8 cellular contexts compared by ENCODE assay signal in genomic region chr22:17057959-17058814, GRCh38. TPM values are rescaled to one million over a fixed set of nuclear protein-coding genes. Genes with fewer than 3 reads are reported as not detected.
DNase-seq lines count a peak whose midpoint lies in the region; FAIRE-seq and TF ChIP-seq lines count a peak whose summit lies in the region.

No MANE protein-coding gene starts in this region.

- no peaks in the 10 kb centered on the region for H3K27me3 ChIP-seq in A673 (replicated peaks; ENCODE audit: insufficient read depth, low read depth, low read length, poor library complexity)

- DNase-seq in A673 (ENCODE audit: low spot score) (peak; percentile 68), GM12892 (ENCODE audit: insufficient read length) (peak; percentile 43), NCI-H146 treated with DMSO at 0.1 percent for 48 hours (lab: John Stamatoyannopoulos, UW; ENCODE audit: unreplicated experiment) (peak; percentile 10), cerebellum (ENCODE audit: low spot score) (peak; percentile 73), kidney glomerular epithelial cell (lab: John Stamatoyannopoulos, UW) (peak; percentile 76), DMS79 treated with DMSO at 0.1 percent for 48 hours (lab: John Stamatoyannopoulos, UW) (no peak)
- DNase-seq in stimulated activated CD4-positive, alpha-beta T cell treated with anti-CD3 and anti-CD28 coated beads, Interleukin-2, amount 100 ng/mL, for 4 hours (ENCODE audit: low read depth): peak; percentile 24

- H3K4me3 ChIP-seq in A673 (ENCODE audit: low read depth, low read length, poor library complexity, severe bottlenecking): no peak overlapping the region
- H3K4me3 ChIP-seq in WI38 (ENCODE audit: low read depth, low read length): no peak overlapping the region

- intact Hi-C loops in A673 (cut with micrococcal nuclease; ENCODE audit: unreplicated experiment): loop anchor here (1.0 kb wide), 1 partner anchor 141 kb away; no protein-coding TSS in a partner anchor

- FAIRE-seq in GM12892 (lab: Jason Lieb, UNC): peak; percentile 90

- TF ChIP-seq CTCF in A673 (conservative IDR thresholded peaks at IDR 0.05; ENCODE audit: low read depth, low read length): peak; percentile 94
- peak; percentile 96 for TF ChIP-seq CTCF in WI38 (IDR thresholded peaks at IDR 0.05; ENCODE audit: low read depth, low read length)

- H3K9me3 ChIP-seq in A673 (ENCODE audit: low read depth, low read length, poor library complexity, severe bottlenecking): no peaks in the 10 kb centered on the region

- CTCF ChIA-PET in A673 (lab: Charles Lee): interaction anchor here (0.5 to 2.5 kb wide), 7 partner anchors 9 to 443 kb away, joined by 3 to 22 read pairs (median 3); no protein-coding TSS in a partner anchor

- H3K4me1 ChIP-seq in A673 (ENCODE audit: insufficient read depth, low read length, poor library complexity, severe bottlenecking): no peaks in the 10 kb centered on the region

- H3K36me3 ChIP-seq in A673 (ENCODE audit: insufficient read depth, low read length, poor library complexity, severe bottlenecking): no peaks in the 10 kb centered on the region

- H3K27ac ChIP-seq in A673 (ENCODE audit: low read depth, low read length, poor library complexity, severe bottlenecking): no peak overlapping the region

- POLR2A ChIA-PET in A673 (lab: Charles Lee; ENCODE audit: low non-redundant PET): no interaction called here

- no TSS peak for BruUV-seq in A673 (replicated peaks; lab: Mats Ljungman, UMichigan)

- TF ChIP-seq POLR2A in GM12892 (IDR thresholded peaks at IDR 0.05; ENCODE audit: low read depth, low read length): no peak

RNA-seq across cellular contexts. Expression of gene IL17RA, which starts 26.6 kb away (rescaled TPM):
- 12.1 and 12.4 TPM in 2 replicates for total RNA-seq in A673 (2021)
- polyA plus RNA-seq in GM12892 (2012; ENCODE audit: missing spikeins): 1.4 TPM
- 6.6 TPM for total RNA-seq in cerebellum

RNA-seq across cellular contexts. Expression of gene GAB4, which starts 50.2 kb away (rescaled TPM):
- total RNA-seq in A673 (2021) (not detected in 2 replicates), cerebellum (not detected)
- not detected for polyA plus RNA-seq in GM12892 (2012; ENCODE audit: missing spikeins)
